Comparison of ENCODE assay signal across 10 cellular contexts in the genomic region with DNA sequence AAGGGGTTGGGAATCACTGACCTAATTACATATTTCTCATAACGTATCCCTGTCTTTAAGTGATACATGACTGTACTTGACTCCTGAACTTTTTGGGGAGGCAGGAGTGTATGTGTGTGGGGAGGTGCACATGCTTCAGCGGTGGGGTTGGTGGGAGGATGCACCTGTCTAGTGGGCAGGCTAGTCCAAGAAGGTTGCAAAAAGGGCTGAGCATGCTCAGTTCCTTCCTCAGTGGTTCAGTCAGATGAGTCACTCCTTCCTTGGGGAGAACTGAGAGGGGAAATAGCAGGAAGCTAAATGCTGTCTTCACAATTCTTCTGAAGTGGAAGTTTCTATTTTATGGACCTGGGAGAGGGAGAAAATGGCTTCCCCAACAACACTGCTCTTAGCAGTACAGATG. TPM values are rescaled to one million over a fixed set of nuclear protein-coding genes. Genes with fewer than 3 reads are reported as not detected.
DNase-seq lines count a peak whose midpoint lies in the region; ATAC-seq and TF ChIP-seq lines count a peak whose summit lies in the region.
"Had no signal": no experiment of that assay in that cellular context is flagged by ENCODE, and none has a peak within 500 bp of the region (broad histone marks: within the 10 kb centered on the region; RNA-seq: fewer than 3 reads in every experiment).

No MANE protein-coding gene starts in this region.

- H3K4me1 Mint-ChIP-seq in CD4-positive, alpha-beta memory T cell, result peaks cover 16 to 53% (median 30%) of the 10 kb centered on the region in 4 donors

- H3K4me3 ChIP-seq in heart left ventricle (no peak overlapping the region), left ventricle myocardium inferior (no peak overlapping the region), RWPE2 (ENCODE audit: severe bottlenecking) (no peak overlapping the region), fibroblast of pulmonary artery (replicated peaks; ENCODE audit: low read depth, low read length) (no peak overlapping the region), aorta (ENCODE audit: low read length in 2 of 2) (no peak overlapping the region)
- H3K4me3 ChIP-seq in CD4-positive, alpha-beta memory T cell (ENCODE audit: low read length in 2 of 2), result no peak overlapping the region
- H3K4me3 ChIP-seq: body of pancreas had no signal

- CTCF ChIA-PET in CD4-positive, alpha-beta memory T cell (lab: Charles Lee; ENCODE audit: partially characterized antibody), result interaction anchor here (3.4 kb wide), 1 partner anchor 22 kb away, joined by 29 read pairs; no protein-coding TSS in a partner anchor

- H3K36me3 Mint-ChIP-seq in CD4-positive, alpha-beta memory T cell, result peaks cover 0 to 2% of the 10 kb centered on the region in 2 donors

- H3K27ac ChIP-seq in heart left ventricle (peak overlapping the region in 1 of 12 donors; percentile 88), left ventricle myocardium inferior (replicated peaks) (no peak overlapping the region), RWPE2 (ENCODE audit: poor library complexity, severe bottlenecking) (peak overlapping the region; percentile 99), aorta (ENCODE audit: low read depth in 1 of 2, low read length in 2 of 2) (no peak overlapping the region)
- H3K27ac ChIP-seq in CD4-positive, alpha-beta memory T cell (ENCODE audit: low read depth, low read length), result no peak overlapping the region

- 55 to 75% (median 70%) methylated on average over 2 of the region's 2 CpGs for WGBS in heart left ventricle, 4 donors
- 79 to 86% methylated on average over 2 of the region's 2 CpGs for WGBS in aorta, 2 donors

- no peak for TF ChIP-seq CTCF in heart left ventricle (IDR thresholded peaks at IDR 0.05)
- no peak for TF ChIP-seq CTCF in left ventricle myocardium inferior (IDR thresholded peaks at IDR 0.05; ENCODE audit: borderline replicate concordance)
- no peak for TF ChIP-seq CTCF in RWPE2 (IDR thresholded peaks at IDR 0.05; ENCODE audit: poor library complexity, severe bottlenecking)
- TF ChIP-seq CTCF in fibroblast of pulmonary artery (IDR thresholded peaks at IDR 0.05; ENCODE audit: low read length, missing control alignments), result no peak

- no peak for TF ChIP-seq POLR2A in heart left ventricle (IDR thresholded peaks at IDR 0.05)

- H3K36me3 ChIP-seq in heart left ventricle, result no peaks in the 10 kb centered on the region
- H3K36me3 ChIP-seq in left ventricle myocardium inferior, result no peaks in the 10 kb centered on the region
- H3K36me3 ChIP-seq in RWPE2 (ENCODE audit: low read depth), result no peaks in the 10 kb centered on the region
- no peaks in the 10 kb centered on the region for H3K36me3 ChIP-seq in aorta (ENCODE audit: control insufficient read depth in 1 of 2, insufficient read depth in 2 of 2, low read length in 1 of 2)
- H3K36me3 ChIP-seq in CD4-positive, alpha-beta memory T cell (ENCODE audit: insufficient read depth, low read length), result no peaks in the 10 kb centered on the region

- H3K4me1 ChIP-seq in heart left ventricle, result peaks cover 0 to 67% (median 6%) of the 10 kb centered on the region in 12 donors
- peaks cover 12% of the 10 kb centered on the region for H3K4me1 ChIP-seq in left ventricle myocardium inferior
- peaks cover 37% of the 10 kb centered on the region for H3K4me1 ChIP-seq in RWPE2 (ENCODE audit: insufficient read depth, poor library complexity, severe bottlenecking)
- peaks cover 0 to 3% of the 10 kb centered on the region in 2 donors for H3K4me1 ChIP-seq in aorta (ENCODE audit: control insufficient read depth in 1 of 2, insufficient read depth in 2 of 2, low read length in 2 of 2)
- peaks cover 24% of the 10 kb centered on the region for H3K4me1 ChIP-seq in CD4-positive, alpha-beta memory T cell (ENCODE audit: insufficient read depth, low read length)

- POLR2A ChIA-PET in CD4-positive, alpha-beta memory T cell (lab: Charles Lee; ENCODE audit: partially characterized antibody), result interaction anchor here (1.4 kb wide), 1 partner anchor 15 kb away, joined by 3 read pairs; no protein-coding TSS in a partner anchor

- H3K9me3 Mint-ChIP-seq in CD4-positive, alpha-beta memory T cell, result peaks cover 0 to 2% (median 0%) of the 10 kb centered on the region in 8 donors

- DNase-seq in heart left ventricle (peak in 1 of 5 donors; percentile 29), left ventricle myocardium inferior (no peak), RWPE2 (ENCODE audit: low spot score) (no peak), fibroblast of pulmonary artery (ENCODE audit: low read depth) (peak; percentile 65), aorta (peak in 1 of 2 donors; percentile 51)
- DNase-seq in CD4-positive, alpha-beta memory T cell, result no peak
- DNase-seq: SW 1271 had no signal

- ATAC-seq in heart left ventricle (peak in 3 of 4 donors; percentile 38 to 63 (median 45)), RWPE2 (ENCODE audit: low read depth) (0 out of 3 replicates have a peak, but pooled peaks have one; percentile 3), aorta (ENCODE audit: low FRiP score) (peak; percentile 34), HG02763 (IDR thresholded peaks at IDR 0.05; ENCODE audit: unreplicated experiment) (no peak), HG02623 (IDR thresholded peaks at IDR 0.05; ENCODE audit: unreplicated experiment) (no peak)
- ATAC-seq: body of pancreas had no signal

- no peaks in the 10 kb centered on the region for H3K9me3 ChIP-seq in heart left ventricle
- no peaks in the 10 kb centered on the region for H3K9me3 ChIP-seq in left ventricle myocardium inferior (replicated peaks)
- H3K9me3 ChIP-seq in RWPE2 (ENCODE audit: severe bottlenecking), result no peaks in the 10 kb centered on the region
- no peaks in the 10 kb centered on the region for H3K9me3 ChIP-seq in aorta (ENCODE audit: control insufficient read depth, low read length)
- no peaks in the 10 kb centered on the region for H3K9me3 ChIP-seq in CD4-positive, alpha-beta memory T cell (ENCODE audit: control insufficient read depth in 1 of 2, low read length in 2 of 2)
- H3K9me3 ChIP-seq: body of pancreas had no signal

- H3K4me3 Mint-ChIP-seq in CD4-positive, alpha-beta memory T cell, result peak overlapping the region in 1 of 8 donors; percentile 19

- H3K27ac Mint-ChIP-seq in CD4-positive, alpha-beta memory T cell, result peak overlapping the region in 2 of 7 donors; percentile 19 to 57

- H3K27me3 Mint-ChIP-seq in CD4-positive, alpha-beta memory T cell, result no peaks in the 10 kb centered on the region

- intact Hi-C loops in heart left ventricle (cut with DNase I) (loop anchor here in 1 of 10 donors (2.0 kb wide), 1 partner anchor 205 kb away; no protein-coding TSS in a partner anchor), left ventricle myocardium inferior (cut with micrococcal nuclease) (no loop called here), aorta (cut with DNase I) (loop anchor here in 1 of 2 donors (5.0 kb wide), 1 partner anchor 117 kb away; a partner anchor contains a TSS)
- intact Hi-C loops in CD4-positive, alpha-beta memory T cell (cut with micrococcal nuclease), result no loop called here

- H3K27me3 ChIP-seq in heart left ventricle (no peaks in the 10 kb centered on the region), left ventricle myocardium inferior (ENCODE audit: low read depth) (no peaks in the 10 kb centered on the region), RWPE2 (ENCODE audit: insufficient read depth, poor library complexity, severe bottlenecking) (no peaks in the 10 kb centered on the region), aorta (ENCODE audit: control insufficient read depth in 1 of 2, insufficient read depth in 2 of 2, low read length in 1 of 2) (no peaks in the 10 kb centered on the region)
- no peaks in the 10 kb centered on the region for H3K27me3 ChIP-seq in CD4-positive, alpha-beta memory T cell (ENCODE audit: insufficient read depth, low read length)
- H3K27me3 ChIP-seq: body of pancreas had no signal

RNA-seq across cellular contexts. Expression of a gene that starts 24.6 kb away (rescaled TPM):
- total RNA-seq in heart left ventricle (10 to 100 TPM in 3 of 9 donors, 1 to 10 TPM in 6; 6.6 to 12.0 (median 9.8) TPM), left ventricle myocardium inferior (8.0 TPM), aorta (10 to 100 TPM; 10.4 to 12.6 TPM)
- polyA plus RNA-seq in heart left ventricle (1 to 10 TPM; 2.2 to 7.4 TPM), aorta (1 to 10 TPM; 2.3 to 4.1 TPM)
- 10 to 100 TPM; 13.4 to 15.2 TPM for total RNA-seq in CD4-positive, alpha-beta memory T cell
- 1 to 10 TPM; 3.0 to 4.8 TPM for polyA plus RNA-seq in CD4-positive, alpha-beta memory T cell

Comparison
In these comparisons a context has a peak if more than half of its experiments do, and no peak if none do; other contexts are left out.
1. ATAC-seq: peak in heart left ventricle (3 of 4), RWPE2 (single experiment) and aorta (single experiment); none in HG02763 (single experiment) and HG02623 (single experiment).